26 cellular contexts compared by ENCODE assay signal in the genomic region with DNA sequence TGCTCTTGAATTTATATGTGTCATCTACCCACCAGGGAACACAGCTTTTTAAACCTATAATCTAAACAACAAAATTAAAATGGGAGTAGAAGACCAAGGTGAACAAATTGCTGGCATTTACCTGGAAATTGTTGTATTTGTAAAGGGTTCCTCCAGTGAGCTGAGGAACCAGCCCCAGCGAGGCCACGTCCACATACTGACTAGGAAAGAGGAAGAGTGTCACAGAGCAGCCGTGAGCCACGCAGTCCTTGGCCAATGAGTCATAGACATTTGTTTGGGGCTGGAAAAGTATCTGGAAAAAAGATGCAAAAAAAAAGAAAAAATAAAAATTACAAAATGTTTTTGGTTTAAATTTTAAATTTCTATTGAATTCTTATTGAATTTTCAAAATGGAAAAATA. TPM values are rescaled to one million over a fixed set of nuclear protein-coding genes. Genes with fewer than 3 reads are reported as not detected.
DNase-seq lines count a peak whose midpoint lies in the region; FAIRE-seq and TF ChIP-seq lines count a peak whose summit lies in the region.
"Had no signal": no experiment of that assay in that cellular context is flagged by ENCODE, and none has a peak within 500 bp of the region (broad histone marks: within the 10 kb centered on the region; RNA-seq: fewer than 3 reads in every experiment).

No MANE protein-coding gene starts in this region.

- in situ Hi-C loops in GM23248 (cut with MboI): no loop called here

- H3K79me2 ChIP-seq in GM23248 (ENCODE audit: insufficient read depth) (peaks cover 88% of the 10 kb centered on the region), astrocyte (ENCODE audit: insufficient read depth, low read length) (peaks cover 38% of the 10 kb centered on the region)

- H3K9me2 ChIP-seq in GM23248 (ENCODE audit: insufficient read depth): no peaks in the 10 kb centered on the region

- DNase-seq in AG08395 (ENCODE audit: low spot score) (peak; percentile 75), GM23248 (peak; percentile 82), astrocyte (ENCODE audit: low read depth) (no peak), testis (no peak), OCI-M1 (lab: John Stamatoyannopoulos, UW) (no peak), ascending aorta (ENCODE audit: low spot score in 2 of 2) (no peak)
- DNase-seq in activated effector memory CD4-positive, alpha-beta T cell treated with Interleukin-2 at 50 U/mL for 16 hours: no peak
- DNase-seq: activated CD8-positive, alpha-beta T cell treated with anti-CD3 and anti-CD28 coated beads, Interleukin-2, amount 10 ng/mL, durations not matched to agents 7 days and 5 days; activated naive CD4-positive, alpha-beta T cell treated with anti-CD3 and anti-CD28 coated beads, Interleukin-2, amount 50 U/mL, for 16 hours; activated T-cell treated with anti-CD3 and anti-CD28 coated beads, Interleukin-2, amount 50 U/mL, for 4 hours; CD8-positive, alpha-beta memory T cell; DMS79; NCI-H1417 treated with DMSO at 0.1 percent for 48 hours; NCI-H2171; NCI-H526 treated with DMSO at 0.1 percent for 48 hours; PC-3; SJCRH30; T-helper 2 cell; thyroid gland had no signal

- H3K4me3 ChIP-seq in GM23248 (no peak overlapping the region), astrocyte (ENCODE audit: insufficient read depth, low read depth, low read length) (no peak overlapping the region), muscle layer of duodenum (ENCODE audit: low read depth in 1 of 2, low read length in 2 of 2) (no peak overlapping the region), testis (no peak overlapping the region), ascending aorta (no peak overlapping the region)
- H3K4me3 ChIP-seq: coronary artery, neural progenitor cell, SJCRH30, thyroid gland had no signal

- H3K27me3 Mint-ChIP-seq in astrocyte (ENCODE audit: low read depth, unreplicated experiment): no peaks in the 10 kb centered on the region
- H3K27me3 Mint-ChIP-seq: brain; CD8-positive, alpha-beta memory T cell had no signal

- H3K9me3 Mint-ChIP-seq in astrocyte (ENCODE audit: unreplicated experiment): peaks cover 2% of the 10 kb centered on the region
- H3K9me3 Mint-ChIP-seq: activated T-cell treated with anti-CD3 and anti-CD28 coated beads, Interleukin-2, amount 50 U/mL, for 4 hours; brain; CD8-positive, alpha-beta memory T cell; mesothelial cell of epicardium; neural progenitor cell; WTC11 had no signal

- peaks cover 15% of the 10 kb centered on the region for H3K36me3 Mint-ChIP-seq in astrocyte (ENCODE audit: low read depth, unreplicated experiment)
- H3K36me3 Mint-ChIP-seq: neural progenitor cell had no signal

- H3K4me1 Mint-ChIP-seq in astrocyte (ENCODE audit: low read depth, unreplicated experiment): peaks cover 10% of the 10 kb centered on the region
- H3K4me1 Mint-ChIP-seq: CD8-positive, alpha-beta memory T cell had no signal

- H3K27ac ChIP-seq in GM23248 (peak overlapping the region; percentile 81), astrocyte (ENCODE audit: low read depth, low read length) (peak overlapping the region; percentile 63), muscle layer of duodenum (ENCODE audit: low read length) (peak overlapping the region; percentile 79), testis (peak overlapping the region in 1 of 2 donors; percentile 83), ascending aorta (peak overlapping the region in 1 of 2 donors; percentile 34)
- H3K27ac ChIP-seq: KMS-11, neural progenitor cell, SJCRH30, thyroid gland had no signal

- no peak overlapping the region for H3K4me3 Mint-ChIP-seq in astrocyte (ENCODE audit: unreplicated experiment)
- H3K4me3 Mint-ChIP-seq: activated CD8-positive, alpha-beta T cell treated with anti-CD3 and anti-CD28 coated beads, Interleukin-2, amount 10 ng/mL, durations not matched to agents 7 days and 5 days; activated T-cell treated with anti-CD3 and anti-CD28 coated beads, Interleukin-2, amount 50 U/mL, for 4 hours; brain; CD8-positive, alpha-beta memory T cell; mesothelial cell of epicardium; neural progenitor cell; WTC11 had no signal

- H3K27me3 ChIP-seq in GM23248 (replicated peaks; ENCODE audit: insufficient read depth): no peaks in the 10 kb centered on the region
- no peaks in the 10 kb centered on the region for H3K27me3 ChIP-seq in astrocyte (ENCODE audit: insufficient read depth, low read length)
- H3K27me3 ChIP-seq in muscle layer of duodenum (ENCODE audit: low read depth, low read length): no peaks in the 10 kb centered on the region
- no peaks in the 10 kb centered on the region for H3K27me3 ChIP-seq in testis
- H3K27me3 ChIP-seq in ascending aorta: no peaks in the 10 kb centered on the region
- H3K27me3 ChIP-seq: neural progenitor cell, SJCRH30, thyroid gland had no signal

- no peak for TF ChIP-seq CTCF in astrocyte (IDR thresholded peaks at IDR 0.05; ENCODE audit: insufficient read depth, low read depth, low read length)
- TF ChIP-seq CTCF in testis (IDR thresholded peaks at IDR 0.05): no peak
- TF ChIP-seq CTCF in ascending aorta (IDR thresholded peaks at IDR 0.05): no peak

- no peak for FAIRE-seq in astrocyte (lab: Jason Lieb, UNC)

- H3F3A ChIP-seq in GM23248 (ENCODE audit: insufficient read depth): peaks cover 67% of the 10 kb centered on the region

- H3K4me1 ChIP-seq in GM23248 (ENCODE audit: insufficient read depth) (peaks cover 37% of the 10 kb centered on the region), astrocyte (ENCODE audit: insufficient read depth, low read length) (no peaks in the 10 kb centered on the region), muscle layer of duodenum (ENCODE audit: control insufficient read depth in 1 of 2, insufficient read depth in 2 of 2, low read length in 2 of 2) (peaks cover 3 to 35% of the 10 kb centered on the region in 2 donors), testis (peaks cover 36% of the 10 kb centered on the region), ascending aorta (peaks cover 0 to 14% of the 10 kb centered on the region in 2 donors)
- H3K4me1 ChIP-seq: neural progenitor cell, SJCRH30, thyroid gland had no signal

- H3K9ac ChIP-seq in GM23248 (peak overlapping the region; percentile 67), astrocyte (ENCODE audit: low read length) (no peak overlapping the region)
- H3K9ac ChIP-seq: KMS-11, neural progenitor cell had no signal

- H3K4me2 ChIP-seq in GM23248 (ENCODE audit: unreplicated experiment) (no peak overlapping the region), astrocyte (ENCODE audit: low read length) (no peak overlapping the region)
- H3K4me2 ChIP-seq: KMS-11, neural progenitor cell had no signal

- H3K36me3 ChIP-seq in GM23248 (ENCODE audit: low read depth) (peaks cover 71% of the 10 kb centered on the region), astrocyte (ENCODE audit: insufficient read depth, low read length) (peaks cover 67% of the 10 kb centered on the region), muscle layer of duodenum (ENCODE audit: control insufficient read depth in 1 of 2, insufficient read depth in 2 of 2, low read length in 2 of 2) (peaks cover 22 to 24% of the 10 kb centered on the region in 2 donors), testis (ENCODE audit: low read depth, missing control alignments) (no peaks in the 10 kb centered on the region), ascending aorta (peaks cover 31 to 33% of the 10 kb centered on the region in 2 donors)
- H3K36me3 ChIP-seq: neural progenitor cell had no signal

- TF ChIP-seq POLR2A in testis (IDR thresholded peaks at IDR 0.05): no peak

- H4K20me1 ChIP-seq in GM23248 (ENCODE audit: insufficient read depth): no peaks in the 10 kb centered on the region
- H4K20me1 ChIP-seq in astrocyte (ENCODE audit: insufficient read depth, low read length): peaks cover 55% of the 10 kb centered on the region

- peak overlapping the region; percentile 51 for H3K27ac Mint-ChIP-seq in astrocyte (ENCODE audit: unreplicated experiment)
- H3K27ac Mint-ChIP-seq: activated CD8-positive, alpha-beta T cell treated with anti-CD3 and anti-CD28 coated beads, Interleukin-2, amount 10 ng/mL, durations not matched to agents 7 days and 5 days; mesothelial cell of epicardium; neural progenitor cell; WTC11 had no signal

- intact Hi-C loops in testis (cut with DNase I; ENCODE audit: low total_unique reads) (no loop called here), ascending aorta (cut with DNase I) (loop anchor here (10.0 kb wide), 1 partner anchor 541 kb away; no protein-coding TSS in a partner anchor)

- WGBS in GM23248 (ENCODE audit: low coverage in 1 of 2, low lambda C conversion rate in 2 of 2, missing lambda C conversion rate in 2 of 2), 2 experiments: 51 to 55% methylated on average over 4 of the region's 4 CpGs
- WGBS in testis, 2 donors: 81 to 86% methylated on average over 4 of the region's 4 CpGs

- H2AFZ ChIP-seq in GM23248: no peak overlapping the region
- no peak overlapping the region for H2AFZ ChIP-seq in astrocyte (ENCODE audit: low read depth, low read length)
- H2AFZ ChIP-seq: neural progenitor cell had no signal

- no peaks in the 10 kb centered on the region for H3K9me3 ChIP-seq in GM23248 (ENCODE audit: low read depth)
- no peaks in the 10 kb centered on the region for H3K9me3 ChIP-seq in astrocyte (ENCODE audit: insufficient read depth, low read depth, low read length)
- no peaks in the 10 kb centered on the region for H3K9me3 ChIP-seq in muscle layer of duodenum (ENCODE audit: control insufficient read depth in 1 of 2, low read length in 2 of 2)
- no peaks in the 10 kb centered on the region for H3K9me3 ChIP-seq in testis
- H3K9me3 ChIP-seq in ascending aorta: no peaks in the 10 kb centered on the region
- H3K9me3 ChIP-seq: SJCRH30, thyroid gland had no signal

RNA-seq across cellular contexts. Expression of a gene that starts 58.7 kb away (rescaled TPM):
- total RNA-seq in GM23248 (2014; rRNA removed; shearing (Covaris generic)): 8.9 and 21.9 TPM in 2 replicates
- polyA plus RNA-seq in GM23248 (2016; fragmentation: Nextera tagmentation; extraction: Ambion mirVana): 38.9 and 41.4 TPM in 2 replicates
- 32.9 and 35.2 TPM in 2 replicates for total RNA-seq in astrocyte
- total RNA-seq in testis: 10 to 100 TPM; 49.2 to 74.3 TPM
- polyA plus RNA-seq in testis (ENCODE audit: insufficient read depth, low read depth, low replicate concordance): 54.8 TPM
- total RNA-seq in ascending aorta: 2.4 TPM

Comparison
In these comparisons a context has a peak if more than half of its experiments do, and no peak if none do; other contexts are left out.
1. DNase-seq: peak in AG08395 (single experiment) and GM23248 (single experiment); none in astrocyte (single experiment), testis (single experiment), OCI-M1 (single experiment), activated effector memory CD4-positive, alpha-beta T cell treated with Interleukin-2 at 50 U/mL for 16 hours (single experiment) and ascending aorta (0 of 2).